In genomic region chr11:70742553-70743291, GRCh38 we compare ENCODE assay signal across 2 cellular contexts.
TF ChIP-seq lines count a peak whose summit lies in the region.

No MANE protein-coding gene starts in this region.

TF ChIP-seq in H1, 55 proteins besides CTCF, POLR2A, EP300 and RAD21:
- TF ChIP-seq, protein P1, sequence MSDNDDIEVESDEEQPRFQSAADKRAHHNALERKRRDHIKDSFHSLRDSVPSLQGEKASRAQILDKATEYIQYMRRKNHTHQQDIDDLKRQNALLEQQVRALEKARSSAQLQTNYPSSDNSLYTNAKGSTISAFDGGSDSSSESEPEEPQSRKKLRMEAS (IDR thresholded peaks at IDR 0.05) = peak; percentile 48; the same call in 1 of the 2 replicates
- TF ChIP-seq, protein P2, sequence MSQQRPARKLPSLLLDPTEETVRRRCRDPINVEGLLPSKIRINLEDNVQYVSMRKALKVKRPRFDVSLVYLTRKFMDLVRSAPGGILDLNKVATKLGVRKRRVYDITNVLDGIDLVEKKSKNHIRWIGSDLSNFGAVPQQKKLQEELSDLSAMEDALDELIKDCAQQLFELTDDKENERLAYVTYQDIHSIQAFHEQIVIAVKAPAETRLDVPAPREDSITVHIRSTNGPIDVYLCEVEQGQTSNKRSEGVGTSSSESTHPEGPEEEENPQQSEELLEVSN (IDR thresholded peaks at IDR 0.05) = peak; percentile 67; the same call in 1 of the 2 replicates
- TF ChIP-seq TAF7 (optimal IDR thresholded peaks at IDR 0.05; ENCODE audit: borderline replicate concordance, low read depth, low read length) (no peak), HDAC2 (IDR thresholded peaks at IDR 0.05; ENCODE audit: borderline replicate concordance in 1 of 2, low read depth in 2 of 2, low read length in 2 of 2) (0 out of 4 replicates have a peak, but pooled peaks of 1 of the 2 experiments have one; percentile 52), CEBPB (IDR thresholded peaks at IDR 0.05; ENCODE audit: low read depth, low read length) (no peak), ASH2L (IDR thresholded peaks at IDR 0.05; ENCODE audit: low read length) (peak; percentile 33), TAF1 (IDR thresholded peaks at IDR 0.05; ENCODE audit: low read depth, low read length) (no peak), GABPA (IDR thresholded peaks at IDR 0.05; ENCODE audit: borderline replicate concordance, insufficient read depth, low read length) (0 out of 2 replicates have a peak, but pooled peaks have one; percentile 26)

TF ChIP-seq in GM12891, 5 proteins besides CTCF, POLR2A, EP300 and RAD21:
- TF ChIP-seq TAF1 (IDR thresholded peaks at IDR 0.05; ENCODE audit: low read depth, low read length) (no peak), PAX5 (IDR thresholded peaks at IDR 0.05; ENCODE audit: insufficient read depth, low read length, severe bottlenecking) (no peak), POU2F2 (IDR thresholded peaks at IDR 0.05; ENCODE audit: low read depth, low read length) (no peak), SPI1 (IDR thresholded peaks at IDR 0.05; ENCODE audit: low read depth, low read length) (no peak), POLR2AphosphoS5 (IDR thresholded peaks at IDR 0.05; ENCODE audit: low read depth, low read length) (no peak)
